21 cellular contexts compared by ENCODE assay signal in genomic region chr5:164206196-164206595, GRCh38.
DNase-seq lines count a peak whose midpoint lies in the region; TF ChIP-seq lines count a peak whose summit lies in the region.
"Had no signal": no experiment of that assay in that cellular context is flagged by ENCODE, and none has a peak within 500 bp of the region (broad histone marks: within the 10 kb centered on the region; RNA-seq: fewer than 3 reads in every experiment).

No MANE protein-coding gene starts in this region.

- H3K27ac ChIP-seq in SK-N-SH (ENCODE audit: low read depth in 2 of 2, low read length in 1 of 2) (peak overlapping the region in 1 of 2 experiments; percentile 47; a peak in 2 of 4 replicates), uterus (no peak overlapping the region)
- H3K27ac ChIP-seq: BLaER1 treated with 17β-estradiol and CSF1 and Interleukin-3, amounts not matched to agents 10 nM and 100 nM; C4-2B had no signal

- TF ChIP-seq EP300 in SK-N-SH (IDR thresholded peaks at IDR 0.05; ENCODE audit: borderline replicate concordance in 1 of 2, low read depth in 1 of 2, low read length in 1 of 2): peak in 1 of 2 experiments; percentile 94; a peak in 2 of 4 replicates

- H3K9ac ChIP-seq in SK-N-SH: no peak overlapping the region
- H3K9ac ChIP-seq: BLaER1 treated with 17β-estradiol and CSF1 and Interleukin-3, amounts not matched to agents 10 nM and 100 nM had no signal

- peaks cover 12 to 27% of the 10 kb centered on the region in 2 experiments for H3K4me1 ChIP-seq in SK-N-SH (ENCODE audit: control insufficient read depth in 1 of 2, insufficient read depth in 2 of 2, low read depth in 1 of 2, low read length in 1 of 2)
- no peaks in the 10 kb centered on the region for H3K4me1 ChIP-seq in uterus
- H3K4me1 ChIP-seq: Caco-2 had no signal

- no peak overlapping the region for H3K4me3 ChIP-seq in SK-N-SH (ENCODE audit: low read depth in 2 of 2, low read length in 1 of 2)
- H3K4me3 ChIP-seq in uterus: no peak overlapping the region
- H3K4me3 ChIP-seq: BLaER1 treated with 17β-estradiol and CSF1 and Interleukin-3, amounts not matched to agents 10 nM and 100 nM; GM12878 had no signal

- H2AFZ ChIP-seq in SK-N-SH (ENCODE audit: low read depth): no peak overlapping the region

- H3K9me3 ChIP-seq in SK-N-SH: no peaks in the 10 kb centered on the region
- H3K9me3 ChIP-seq in uterus: no peaks in the 10 kb centered on the region
- H3K9me3 ChIP-seq: BLaER1 treated with 17β-estradiol and CSF1 and Interleukin-3, amounts not matched to agents 10 nM and 100 nM; Caco-2 had no signal

- H3K27me3 ChIP-seq in SK-N-SH (ENCODE audit: insufficient read depth): no peaks in the 10 kb centered on the region
- H3K27me3 ChIP-seq in uterus: no peaks in the 10 kb centered on the region
- H3K27me3 ChIP-seq: BLaER1 treated with 17β-estradiol and CSF1 and Interleukin-3, amounts not matched to agents 10 nM and 100 nM had no signal

- peaks cover 27% of the 10 kb centered on the region for H3F3A ChIP-seq in SK-N-SH (replicated peaks; ENCODE audit: insufficient read depth)

- TF ChIP-seq CTCF in SK-N-SH (IDR thresholded peaks at IDR 0.05): no peak
- TF ChIP-seq CTCF in uterus (IDR thresholded peaks at IDR 0.05): no peak

- H3K9me2 ChIP-seq in SK-N-SH: no peaks in the 10 kb centered on the region

- WGBS in SK-N-SH (ENCODE audit: low lambda C conversion rate): 41% methylated on average over 2 of the region's 2 CpGs

- no peaks in the 10 kb centered on the region for H3K79me2 ChIP-seq in SK-N-SH (ENCODE audit: insufficient read depth)

- peak; percentile 73 for DNase-seq in NCI-H69 (lab: John Stamatoyannopoulos, UW)
- DNase-seq in SK-N-SH: peak; percentile 31
- DNase-seq in HuH-7 (ENCODE audit: low spot score): no peak
- DNase-seq in uterus: no peak
- no peak for DNase-seq in NCI-H2029 treated with DMSO at 0.1 percent for 48 hours (lab: John Stamatoyannopoulos, UW)
- DNase-seq: 8988T; ACHN; Caco-2; Calu3; CD4-positive, alpha-beta T cell; CD8-positive, alpha-beta T cell; DMS 273 treated with DMSO at 0.1 percent for 48 hours; DMS153; DMS53; DMS79; DND-41; EL; GDM1 had no signal

- no peak overlapping the region for H3K4me2 ChIP-seq in SK-N-SH
- H3K4me2 ChIP-seq: BLaER1 treated with 17β-estradiol and CSF1 and Interleukin-3, amounts not matched to agents 10 nM and 100 nM had no signal

- no peaks in the 10 kb centered on the region for H3K36me3 ChIP-seq in SK-N-SH (replicated peaks in 1 of 2; ENCODE audit: control insufficient read depth in 1 of 2, insufficient read depth in 2 of 2, low read length in 1 of 2)
- no peaks in the 10 kb centered on the region for H3K36me3 ChIP-seq in uterus
- H3K36me3 ChIP-seq: BLaER1 treated with 17β-estradiol and CSF1 and Interleukin-3, amounts not matched to agents 10 nM and 100 nM had no signal

- CTCF ChIA-PET in SK-N-SH (lab: Yijun Ruan, JAX): interaction anchor here (0.9 kb wide), 1 partner anchor 15 kb away, joined by 3 read pairs; no protein-coding TSS in a partner anchor

- intact Hi-C loops in uterus (cut with DNase I; ENCODE audit: low total_unique reads): no loop called here

- no peaks in the 10 kb centered on the region for H4K20me1 ChIP-seq in SK-N-SH (ENCODE audit: insufficient read depth)
- H4K20me1 ChIP-seq: BLaER1 treated with 17β-estradiol and CSF1 and Interleukin-3, amounts not matched to agents 10 nM and 100 nM had no signal

- POLR2A ChIA-PET in SK-N-SH (lab: Yijun Ruan, JAX): interaction anchor here (0.6 kb wide), 1 partner anchor 17 kb away, joined by 3 read pairs; no protein-coding TSS in a partner anchor

- TF ChIP-seq POLR2A in uterus (IDR thresholded peaks at IDR 0.05): no peak

- TF ChIP-seq RAD21 in SK-N-SH (IDR thresholded peaks at IDR 0.05; ENCODE audit: low read length): no peak; the same call in 1 of the 2 replicates

TF ChIP-seq in SK-N-SH, 30 proteins besides CTCF, POLR2A, EP300 and RAD21 (continues in another document):
- TF ChIP-seq FOXJ3 (CRISPR knock-in tag; IDR thresholded peaks at IDR 0.05) (0 out of 2 replicates have a peak, but pooled peaks have one; percentile 49), JUND (IDR thresholded peaks at IDR 0.05) (no peak), GABPA (IDR thresholded peaks at IDR 0.05; ENCODE audit: low read depth) (no peak), SMC3 (IDR thresholded peaks at IDR 0.05; ENCODE audit: low read depth, low read length) (no peak), GATA2 (CRISPR knock-in tag; IDR thresholded peaks at IDR 0.05) (peak; percentile 84), CHD2 (IDR thresholded peaks at IDR 0.05; ENCODE audit: low read length, partially characterized antibody) (peak; percentile 76), FOXM1 (IDR thresholded peaks at IDR 0.05; ENCODE audit: low read depth) (no peak), RXRA (IDR thresholded peaks at IDR 0.05; ENCODE audit: borderline replicate concordance, low read depth) (no peak), RCOR1 (IDR thresholded peaks at IDR 0.05; ENCODE audit: low read length) (peak; percentile 88), ZBTB33 (IDR thresholded peaks at IDR 0.05; ENCODE audit: borderline replicate concordance, low read depth) (no peak), MXI1 (IDR thresholded peaks at IDR 0.05; ENCODE audit: low read depth, low read length) (no peak), NFIC (IDR thresholded peaks at IDR 0.05; ENCODE audit: borderline replicate concordance) (no peak), POLR2AphosphoS5 (IDR thresholded peaks at IDR 0.05; ENCODE audit: low read depth, low read length) (no peak), NRF1 (IDR thresholded peaks at IDR 0.05; ENCODE audit: low read depth, low read length) (no peak), IRF3 (IDR thresholded peaks at IDR 0.05; ENCODE audit: low read depth, low read length) (no peak), TAF1 (IDR thresholded peaks at IDR 0.05; ENCODE audit: borderline replicate concordance, low read depth, low read length) (no peak), ELF1 (IDR thresholded peaks at IDR 0.05) (no peak), YY1 (IDR thresholded peaks at IDR 0.05; ENCODE audit: low read depth) (no peak), FOSL2 (IDR thresholded peaks at IDR 0.05; ENCODE audit: borderline replicate concordance, low read depth) (no peak), TCF12 (IDR thresholded peaks at IDR 0.05) (peak; percentile 33; the same call in 1 of the 2 replicates), EZH2phosphoT487 (IDR thresholded peaks at IDR 0.05; ENCODE audit: borderline replicate concordance, low read depth) (no peak), RFX5 (IDR thresholded peaks at IDR 0.05; ENCODE audit: low read length) (no peak), SIN3A (IDR thresholded peaks at IDR 0.05; ENCODE audit: borderline replicate concordance, low read depth, low read length) (no peak)
- TF ChIP-seq, protein P1, sequence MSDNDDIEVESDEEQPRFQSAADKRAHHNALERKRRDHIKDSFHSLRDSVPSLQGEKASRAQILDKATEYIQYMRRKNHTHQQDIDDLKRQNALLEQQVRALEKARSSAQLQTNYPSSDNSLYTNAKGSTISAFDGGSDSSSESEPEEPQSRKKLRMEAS (IDR thresholded peaks at IDR 0.05; ENCODE audit: low read depth): no peak
- TF ChIP-seq, protein P2, sequence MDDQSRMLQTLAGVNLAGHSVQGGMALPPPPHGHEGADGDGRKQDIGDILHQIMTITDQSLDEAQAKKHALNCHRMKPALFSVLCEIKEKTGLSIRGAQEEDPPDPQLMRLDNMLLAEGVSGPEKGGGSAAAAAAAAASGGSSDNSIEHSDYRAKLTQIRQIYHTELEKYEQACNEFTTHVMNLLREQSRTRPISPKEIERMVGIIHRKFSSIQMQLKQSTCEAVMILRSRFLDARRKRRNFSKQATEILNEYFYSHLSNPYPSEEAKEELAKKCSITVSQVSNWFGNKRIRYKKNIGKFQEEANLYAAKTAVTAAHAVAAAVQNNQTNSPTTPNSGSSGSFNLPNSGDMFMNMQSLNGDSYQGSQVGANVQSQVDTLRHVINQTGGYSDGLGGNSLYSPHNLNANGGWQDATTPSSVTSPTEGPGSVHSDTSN (IDR thresholded peaks at IDR 0.05): no peak
- TF ChIP-seq, protein P3, sequence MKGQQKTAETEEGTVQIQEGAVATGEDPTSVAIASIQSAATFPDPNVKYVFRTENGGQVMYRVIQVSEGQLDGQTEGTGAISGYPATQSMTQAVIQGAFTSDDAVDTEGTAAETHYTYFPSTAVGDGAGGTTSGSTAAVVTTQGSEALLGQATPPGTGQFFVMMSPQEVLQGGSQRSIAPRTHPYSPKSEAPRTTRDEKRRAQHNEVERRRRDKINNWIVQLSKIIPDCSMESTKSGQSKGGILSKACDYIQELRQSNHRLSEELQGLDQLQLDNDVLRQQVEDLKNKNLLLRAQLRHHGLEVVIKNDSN (IDR thresholded peaks at IDR 0.05; ENCODE audit: borderline replicate concordance, low read depth): no peak

Comparison
In these comparisons a context has a peak if more than half of its experiments do, and no peak if none do; other contexts are left out.
1. DNase-seq: peak in NCI-H69 (single experiment) and SK-N-SH (single experiment); none in HuH-7 (single experiment), uterus (0 of 2) and NCI-H2029 treated with DMSO at 0.1 percent for 48 hours (single experiment).